Comparison of ENCODE assay signal across 2 cellular contexts in the genomic region with DNA sequence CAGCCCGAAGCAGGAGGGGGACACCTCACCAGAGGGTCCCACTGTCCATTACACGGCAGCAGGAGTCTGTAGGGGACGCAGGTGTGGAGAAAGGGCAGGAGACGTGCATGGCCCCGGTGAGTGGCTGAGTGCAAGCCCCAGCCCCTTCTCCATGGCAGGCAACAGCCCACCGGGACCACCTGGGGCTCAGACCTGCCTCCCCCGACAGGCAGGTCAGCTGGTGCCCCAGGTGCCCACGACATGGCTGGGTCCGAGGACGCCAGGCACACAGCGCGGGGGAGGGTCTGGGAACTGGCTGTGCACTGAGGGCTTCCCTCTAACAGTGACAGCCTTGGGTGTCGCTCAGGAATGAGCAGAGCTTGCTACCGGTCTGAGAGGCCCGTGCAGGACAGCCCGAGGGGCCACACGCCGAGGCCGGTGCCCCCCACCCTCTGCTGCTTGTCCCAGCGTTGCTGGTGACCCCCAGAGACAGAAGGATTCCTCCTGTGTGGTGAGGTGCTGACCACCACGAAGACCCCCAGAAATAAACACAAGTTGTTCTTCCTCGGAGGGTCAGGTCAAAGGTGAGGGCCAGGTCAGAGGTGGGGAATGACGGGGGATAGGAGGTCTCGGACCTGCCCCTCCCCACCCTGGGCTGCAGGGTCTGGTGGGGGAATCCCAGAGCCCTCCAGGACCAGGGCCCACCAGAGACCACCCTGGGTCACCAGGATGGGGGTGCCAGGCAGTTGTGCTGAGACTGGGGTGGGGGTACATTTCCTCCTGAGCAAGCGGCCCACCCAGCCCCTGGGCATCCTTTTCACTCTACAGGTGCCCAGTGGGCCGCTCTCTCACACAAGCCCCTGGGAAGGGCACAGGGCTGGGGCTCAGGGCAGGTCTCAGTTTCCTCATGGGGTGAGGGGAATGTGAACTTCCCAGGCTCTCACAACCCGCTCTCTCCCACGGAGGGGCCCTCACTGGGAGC.
TF ChIP-seq lines count a peak whose summit lies in the region.

No MANE protein-coding gene starts in this region.

TF ChIP-seq in HCT116, 20 proteins besides CTCF, POLR2A, EP300 and RAD21:
- TF ChIP-seq TCF7L2 (IDR thresholded peaks at IDR 0.05; ENCODE audit: borderline replicate concordance, extremely low read depth, insufficient read depth, insufficient read length) (no peak), CEBPB (IDR thresholded peaks at IDR 0.05; ENCODE audit: low read depth) (no peak), SRF (IDR thresholded peaks at IDR 0.05; ENCODE audit: low read depth) (no peak), FOSL1 (IDR thresholded peaks at IDR 0.05; ENCODE audit: low read depth) (no peak), CBX3 (IDR thresholded peaks at IDR 0.05; ENCODE audit: low read depth) (no peak), REST (IDR thresholded peaks at IDR 0.05; ENCODE audit: low read depth) (no peak), EZH2 (IDR thresholded peaks at IDR 0.05) (no peak)
- TF ChIP-seq, protein P1, sequence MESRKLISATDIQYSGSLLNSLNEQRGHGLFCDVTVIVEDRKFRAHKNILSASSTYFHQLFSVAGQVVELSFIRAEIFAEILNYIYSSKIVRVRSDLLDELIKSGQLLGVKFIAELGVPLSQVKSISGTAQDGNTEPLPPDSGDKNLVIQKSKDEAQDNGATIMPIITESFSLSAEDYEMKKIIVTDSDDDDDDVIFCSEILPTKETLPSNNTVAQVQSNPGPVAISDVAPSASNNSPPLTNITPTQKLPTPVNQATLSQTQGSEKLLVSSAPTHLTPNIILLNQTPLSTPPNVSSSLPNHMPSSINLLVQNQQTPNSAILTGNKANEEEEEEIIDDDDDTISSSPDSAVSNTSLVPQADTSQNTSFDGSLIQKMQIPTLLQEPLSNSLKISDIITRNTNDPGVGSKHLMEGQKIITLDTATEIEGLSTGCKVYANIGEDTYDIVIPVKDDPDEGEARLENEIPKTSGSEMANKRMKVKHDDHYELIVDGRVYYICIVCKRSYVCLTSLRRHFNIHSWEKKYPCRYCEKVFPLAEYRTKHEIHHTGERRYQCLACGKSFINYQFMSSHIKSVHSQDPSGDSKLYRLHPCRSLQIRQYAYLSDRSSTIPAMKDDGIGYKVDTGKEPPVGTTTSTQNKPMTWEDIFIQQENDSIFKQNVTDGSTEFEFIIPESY (IDR thresholded peaks at IDR 0.05; ENCODE audit: extremely low read depth, insufficient replicate concordance, low read length) = no peak
- TF ChIP-seq, protein P2, sequence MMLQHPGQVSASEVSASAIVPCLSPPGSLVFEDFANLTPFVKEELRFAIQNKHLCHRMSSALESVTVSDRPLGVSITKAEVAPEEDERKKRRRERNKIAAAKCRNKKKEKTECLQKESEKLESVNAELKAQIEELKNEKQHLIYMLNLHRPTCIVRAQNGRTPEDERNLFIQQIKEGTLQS (IDR thresholded peaks at IDR 0.05) = no peak

TF ChIP-seq in GM12878, 131 proteins besides CTCF, POLR2A, EP300 and RAD21:
- no peak for TF ChIP-seq POLR2AphosphoS2 (IDR thresholded peaks at IDR 0.05; ENCODE audit: low read depth, low read length)
TF ChIP-seq in GM12878: peak in this region for 0.
